ENCODE assay signal across 16 cellular contexts in genomic region chr6:13099771-13100170, GRCh38.
A peak's percentile ranks its signal among the peaks of the same experiment; 100 is the strongest.
DNase-seq lines count a peak whose midpoint lies in the region; ATAC-seq and TF ChIP-seq lines count a peak whose summit lies in the region.
"Had no signal": no experiment of that assay in that cellular context is flagged by ENCODE, and none has a peak within 500 bp of the region (broad histone marks: within the 10 kb centered on the region; RNA-seq: fewer than 3 reads in every experiment).

No MANE protein-coding gene starts in this region.

- H3K4me2 ChIP-seq in H9 (ENCODE audit: insufficient read depth, insufficient read length, low read length): no peak overlapping the region

- no peak overlapping the region for H2AFZ ChIP-seq in H9 (ENCODE audit: low read length)

- H2BK20ac ChIP-seq in H9 (ENCODE audit: low read depth, low read length, poor library complexity, severe bottlenecking): no peak overlapping the region

- no peak for ATAC-seq in HG02759 (IDR thresholded peaks at IDR 0.05; ENCODE audit: unreplicated experiment)
- ATAC-seq: activated CD4-positive, alpha-beta T cell treated with anti-CD3 and anti-CD28 coated beads for 36 hours; activated T-cell treated with anti-CD3 and anti-CD28 coated beads, Interleukin-2, amount 50 U/mL, for 4 hours; T-helper 17 cell had no signal

- no peaks in the 10 kb centered on the region for H4K20me1 ChIP-seq in H9 (ENCODE audit: control insufficient read depth, insufficient read depth, insufficient read length)

- no peak overlapping the region for H3K4ac ChIP-seq in H9 (ENCODE audit: low read depth, low read length)

- H3K56ac ChIP-seq in H9 (ENCODE audit: insufficient read length, low read depth, low read length): no peak overlapping the region

- H3K79me1 ChIP-seq in H9 (ENCODE audit: insufficient read depth, low read depth, low read length, poor library complexity, severe bottlenecking): no peaks in the 10 kb centered on the region

- no peak overlapping the region for H2BK5ac ChIP-seq in H9 (ENCODE audit: insufficient read length, low read length)

- H3K27me3 Mint-ChIP-seq in H9 (ENCODE audit: low read depth): no peaks in the 10 kb centered on the region; the same call in 1 of the 2 replicates

- no peak overlapping the region for H2AK5ac ChIP-seq in H9 (ENCODE audit: insufficient read length, low read length)

- no peak overlapping the region for H2BK15ac ChIP-seq in H9 (ENCODE audit: low read depth, low read length)

- H3K4me1 ChIP-seq in H9 (ENCODE audit: insufficient read depth, low read length): no peaks in the 10 kb centered on the region; the same call in 1 of the 2 replicates
- H3K4me1 ChIP-seq: adrenal gland, suprapubic skin had no signal

- H3K9me3 ChIP-seq in H9 (ENCODE audit: control insufficient read depth, low read depth, low read length): no peaks in the 10 kb centered on the region
- H3K9me3 ChIP-seq in WERI-Rb-1 (ENCODE audit: severe bottlenecking): no peaks in the 10 kb centered on the region
- H3K9me3 ChIP-seq: adrenal gland, spleen, suprapubic skin had no signal

- no peak overlapping the region for H3K18ac ChIP-seq in H9 (ENCODE audit: insufficient read length, low read depth, low read length)

- no peaks in the 10 kb centered on the region for H3K27me3 ChIP-seq in H9 (ENCODE audit: insufficient read depth, low read length)
- H3K27me3 ChIP-seq in WERI-Rb-1 (ENCODE audit: insufficient read depth, low read depth, severe bottlenecking): no peaks in the 10 kb centered on the region
- H3K27me3 ChIP-seq in kidney epithelial cell (ENCODE audit: control insufficient read depth, insufficient read depth, low read length): no peaks in the 10 kb centered on the region
- H3K27me3 ChIP-seq: adrenal gland, spleen, suprapubic skin had no signal

- H4K8ac ChIP-seq in H9 (replicated peaks; ENCODE audit: insufficient read length, low read depth, low read length): no peak overlapping the region

- no peaks in the 10 kb centered on the region for H3K23me2 ChIP-seq in H9 (ENCODE audit: insufficient read length, low read depth, low read length, poor library complexity, severe bottlenecking)

- no peak overlapping the region for H3K14ac ChIP-seq in H9 (ENCODE audit: insufficient read depth, low read length)

- H3K9me3 Mint-ChIP-seq in H9: no peaks in the 10 kb centered on the region
- H3K9me3 Mint-ChIP-seq: activated T-cell treated with anti-CD3 and anti-CD28 coated beads, Interleukin-2, amount 50 U/mL, for 4 hours had no signal

- H3K27ac ChIP-seq in H9 (ENCODE audit: insufficient read length, low read depth, low read length): no peak overlapping the region
- H3K27ac ChIP-seq in WERI-Rb-1: no peak overlapping the region
- H3K27ac ChIP-seq: adrenal gland, spleen, suprapubic skin had no signal

- H3K27ac Mint-ChIP-seq in H9: no peak overlapping the region
- H3K27ac Mint-ChIP-seq: activated CD4-positive, alpha-beta T cell treated with anti-CD3 and anti-CD28 coated beads for 36 hours; T-helper 17 cell had no signal

- peak; percentile 55 for TF ChIP-seq CTCF in H9 (conservative IDR thresholded peaks at IDR 0.05)
- TF ChIP-seq CTCF in WERI-Rb-1 (IDR thresholded peaks at IDR 0.05; ENCODE audit: low read depth, low read length): 0 out of 2 replicates have a peak, but pooled peaks have one; percentile 5
- peak; percentile 18 for TF ChIP-seq CTCF in kidney epithelial cell (IDR thresholded peaks at IDR 0.05; ENCODE audit: insufficient read depth, low read length, poor library complexity, severe bottlenecking)

- no peak overlapping the region for H3K9ac ChIP-seq in H9 (ENCODE audit: extremely low read depth, insufficient read length, low read length)

- peaks cover 2% of the 10 kb centered on the region; the same call in 1 of the 2 replicates for H3K79me2 ChIP-seq in H9 (ENCODE audit: insufficient read depth, low read length)

- H3K4me3 ChIP-seq in WERI-Rb-1 (ENCODE audit: low read depth, low read length): no peak overlapping the region
- H3K4me3 ChIP-seq in kidney epithelial cell (ENCODE audit: low read depth, low read length): no peak overlapping the region
- H3K4me3 ChIP-seq: adrenal gland, spleen, suprapubic skin had no signal

- no peak overlapping the region for H2BK120ac ChIP-seq in H9 (ENCODE audit: low read depth, low read length, poor library complexity, severe bottlenecking)

- no peak overlapping the region for H3T11ph ChIP-seq in H9 (ENCODE audit: low read length)

- no peak overlapping the region for H3K4me3 Mint-ChIP-seq in H9
- H3K4me3 Mint-ChIP-seq: activated CD4-positive, alpha-beta T cell treated with anti-CD3 and anti-CD28 coated beads for 36 hours; activated T-cell treated with anti-CD3 and anti-CD28 coated beads, Interleukin-2, amount 50 U/mL, for 4 hours; T-helper 17 cell had no signal

- in situ Hi-C loops in ACHN (cut with HindIII; ENCODE audit: low pct_ligation_motif_present, low pct_unique_long_range_greater_than_20kb, low sequenced_read_pairs): no loop called here

- no peak overlapping the region for H3K23ac ChIP-seq in H9 (ENCODE audit: insufficient read length, low read depth, low read length)

- H3K36me3 ChIP-seq in WERI-Rb-1 (no peaks in the 10 kb centered on the region), kidney epithelial cell (ENCODE audit: control insufficient read depth, insufficient read depth, low read length) (no peaks in the 10 kb centered on the region)
- H3K36me3 ChIP-seq: adrenal gland, spleen, suprapubic skin had no signal

- H2BK12ac ChIP-seq in H9 (ENCODE audit: insufficient read length, low read depth, low read length): no peak overlapping the region

- no peaks in the 10 kb centered on the region for H3K36me3 Mint-ChIP-seq in H9 (ENCODE audit: insufficient read depth in 1 of 3, low read depth in 3 of 3)

- no peak overlapping the region for H4K91ac ChIP-seq in H9 (ENCODE audit: insufficient read length, low read depth, low read length)

- DNase-seq in DMS53 (lab: John Stamatoyannopoulos, UW) (peak; percentile 31), DMS53 treated with DMSO at 0.1 percent for 48 hours (lab: John Stamatoyannopoulos, UW; ENCODE audit: unreplicated experiment) (no peak), H9 (no peak), WERI-Rb-1 (no peak), kidney epithelial cell (ENCODE audit: low read depth) (no peak), ACHN (no peak)
- DNase-seq in NK-92 treated with Interleukin-12 subunit alpha and Interleukin-12 subunit beta, amount 100 ng/mL, for 24 hours (lab: John Stamatoyannopoulos, UW): no peak
- DNase-seq: 8988T; activated CD4-positive, alpha-beta T cell treated with anti-CD3 and anti-CD28 coated beads for 36 hours; activated T-cell treated with anti-CD3 and anti-CD28 coated beads, Interleukin-2, amount 50 U/mL, for 4 hours; adrenal gland; NCI-H2107; spleen; T-helper 17 cell had no signal

- peaks cover 21 to 27% of the 10 kb centered on the region in 2 experiments for H3K4me1 Mint-ChIP-seq in H9
- H3K4me1 Mint-ChIP-seq: activated CD4-positive, alpha-beta T cell treated with anti-CD3 and anti-CD28 coated beads for 36 hours; T-helper 17 cell had no signal

- H4K5ac ChIP-seq in H9 (ENCODE audit: insufficient read length, low read depth, low read length): no peak overlapping the region

Comparison
In these comparisons a context has a peak if more than half of its experiments do, and no peak if none do; other contexts are left out.
1. CTCF ChIP-seq: peak in every context shown above with its lines; median percentile 55 in H9; 18 in kidney epithelial cell; 5 in WERI-Rb-1.